In genomic region chr9:116877072-116877471, GRCh38 we compare ENCODE assay signal across 28 cellular contexts.
"Had no signal": no experiment of that assay in that cellular context is flagged by ENCODE, and none has a peak within 500 bp of the region (broad histone marks: within the 10 kb centered on the region; RNA-seq: fewer than 3 reads in every experiment).

No MANE protein-coding gene starts in this region.

- H3K4me1 ChIP-seq: foreskin keratinocyte, heart right ventricle, left lung, prostate gland, spleen, testis, tibial artery had no signal

- DNase-seq: dorsolateral prefrontal cortex; effector CD4-positive, alpha-beta T cell; foreskin keratinocyte; glutamatergic neuron; heart right ventricle; hippocampal formation; left cardiac atrium; left lung; mesenchymal stem cell; mucosa of descending colon; naive B cell; right cardiac atrium; spleen; stimulated activated CD4-positive, alpha-beta T cell treated with anti-CD3 and anti-CD28 coated beads, Interleukin-4, amount 100 ng/mL, for 4 hours; stimulated activated naive CD8-positive, alpha-beta T cell treated with anti-CD3 and anti-CD28 coated beads, Interleukin-15, Interleukin-2, amounts not matched to agents 100 U/mL and 50 U/mL, for 24 hours; substantia nigra; testis; tibial artery had no signal

- H3K4me3 ChIP-seq: dorsolateral prefrontal cortex, heart right ventricle, left lung, mucosa of descending colon, prostate gland, skin epidermis, spleen, testis, tibial artery had no signal

- H3K36me3 ChIP-seq: heart right ventricle, left lung, neutrophil, prostate gland, spleen, tibial artery had no signal

- ATAC-seq: esophagus mucosa; foreskin keratinocyte; heart right ventricle; left cardiac atrium; left lung; mucosa of descending colon; natural killer cell treated with Interleukin-12 subunit alpha and Interleukin-12 subunit beta and Interleukin-15 and Interleukin-18, amount 100 ng/mL, for 72 hours; right cardiac atrium; stimulated activated memory B cell treated with anti-CD40 and anti-IgM and Interleukin-4, amounts not matched to agents 10 μg/mL and 1 μg/mL and 100 μg/mL, for 72 hours; stimulated activated naive CD8-positive, alpha-beta T cell treated with anti-CD3 and anti-CD28 coated beads, Interleukin-15, Interleukin-2, amounts not matched to agents 100 U/mL and 50 U/mL, for 24 hours had no signal

- H3K27ac ChIP-seq: dorsolateral prefrontal cortex, epithelial cell of prostate, foreskin keratinocyte, heart right ventricle, left lung, neutrophil, prostate gland, skin epidermis, spleen, testis, tibial artery had no signal

- FAIRE-seq: colon, islet of Langerhans, urothelium cell line had no signal

- H3K9me3 ChIP-seq: prostate gland, testis had no signal

- H3K27me3 ChIP-seq: dorsolateral prefrontal cortex, foreskin keratinocyte, left lung, neutrophil, spleen, testis, tibial artery had no signal
